In the genomic region with DNA sequence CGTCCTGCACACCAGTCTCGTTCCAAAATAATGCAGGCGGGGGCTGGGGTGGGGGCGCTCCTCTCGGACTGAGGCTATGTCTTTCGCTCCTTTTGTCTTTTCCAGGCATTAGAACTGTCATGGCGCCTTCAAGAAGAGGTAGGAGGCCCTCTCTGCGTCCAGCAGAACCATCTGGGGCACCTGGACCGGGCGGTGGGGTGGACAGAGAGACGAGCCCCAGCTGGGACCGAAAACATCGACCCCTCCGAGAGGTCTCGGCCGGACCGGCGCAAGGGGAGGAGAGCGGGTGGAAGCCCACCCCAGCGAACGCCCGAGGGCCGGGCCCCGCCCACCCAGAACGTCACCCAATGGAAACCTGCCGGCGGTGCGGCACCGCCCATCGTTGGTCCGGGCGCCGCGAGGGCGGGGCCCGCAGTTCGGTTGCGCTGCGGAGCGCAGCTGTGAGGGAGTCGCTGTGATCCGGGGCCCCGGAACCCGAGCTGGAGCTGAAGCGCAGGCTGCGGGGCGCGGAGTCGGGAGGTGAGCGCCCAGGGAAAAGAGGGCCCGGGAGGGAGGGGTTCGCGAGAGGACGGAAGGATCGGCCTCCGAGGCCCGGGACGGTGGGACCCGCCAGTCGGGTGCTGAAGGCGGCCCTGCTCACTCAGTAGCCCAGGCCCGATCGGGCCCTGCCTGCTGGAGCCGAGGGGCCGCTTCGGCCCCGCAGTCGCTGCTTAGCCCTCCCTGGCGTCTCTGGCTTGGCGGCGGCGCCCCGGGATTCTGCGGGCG, we compare ENCODE assay signal across 1 cellular context.
TF ChIP-seq lines count a peak whose summit lies in the region.

TSS of gene NRBP1 (plus strand) at position 419 of the 765 bp plus-strand sequence. CDS start 4,643 bp downstream, outside the sequence.

TF ChIP-seq in HepG2, 621 proteins besides CTCF, POLR2A, EP300 and RAD21 (continued from another document and continues in another):
- TF ChIP-seq ZNF646 (CRISPR knock-in tag; IDR thresholded peaks at IDR 0.05) (no peak), ZNF737 (CRISPR knock-in tag; IDR thresholded peaks at IDR 0.05; ENCODE audit: borderline replicate concordance) (no peak), ZNF569 (CRISPR knock-in tag; IDR thresholded peaks at IDR 0.05; ENCODE audit: borderline replicate concordance) (peak; percentile 97; the same call in 1 of the 2 replicates), MAFG (CRISPR knock-in tag; IDR thresholded peaks at IDR 0.05) (peak; percentile 66; the same call in 1 of the 2 replicates), ZGPAT (CRISPR knock-in tag; IDR thresholded peaks at IDR 0.05) (peak; percentile 82), ZNF567 (CRISPR knock-in tag; IDR thresholded peaks at IDR 0.05; ENCODE audit: borderline replicate concordance) (peak; percentile 71; the same call in 1 of the 2 replicates), THAP8 (CRISPR knock-in tag; IDR thresholded peaks at IDR 0.05; ENCODE audit: borderline replicate concordance) (peak; percentile 86), ZNF781 (CRISPR knock-in tag; IDR thresholded peaks at IDR 0.05; ENCODE audit: borderline replicate concordance, not compliant biosample characterization) (no peak), SNAPC4 (CRISPR knock-in tag; IDR thresholded peaks at IDR 0.05) (peak; percentile 55), BCLAF1 (IDR thresholded peaks at IDR 0.05) (no peak), CCAR2 (optimal IDR thresholded peaks at IDR 0.05; ENCODE audit: low read depth, low read length) (no peak), HCFC1 (IDR thresholded peaks at IDR 0.05; ENCODE audit: low read depth, low read length) (peak; percentile 37; the same call in 1 of the 2 replicates), DRAP1 (CRISPR knock-in tag; IDR thresholded peaks at IDR 0.05) (peak; percentile 91), TFDP1 (CRISPR knock-in tag; IDR thresholded peaks at IDR 0.05; ENCODE audit: borderline replicate concordance) (peak; percentile 40; the same call in 1 of the 2 replicates), HOXA9 (CRISPR knock-in tag; IDR thresholded peaks at IDR 0.05; ENCODE audit: borderline replicate concordance) (no peak), RFX5 (IDR thresholded peaks at IDR 0.05; ENCODE audit: low read depth, low read length) (peak; percentile 38; the same call in 1 of the 2 replicates), ZNF770 (CRISPR knock-in tag; IDR thresholded peaks at IDR 0.05) (peak; percentile 69), ZFP36L1 (CRISPR knock-in tag; IDR thresholded peaks at IDR 0.05) (peak; percentile 88), HOXD1 (CRISPR knock-in tag; IDR thresholded peaks at IDR 0.05) (peak; percentile 70), SALL1 (CRISPR knock-in tag; IDR thresholded peaks at IDR 0.05) (peak; percentile 82), SP1 (IDR thresholded peaks at IDR 0.05) (no peak), SP1 (CRISPR knock-in tag; IDR thresholded peaks at IDR 0.05) (peak; percentile 87), ONECUT2 (CRISPR knock-in tag; IDR thresholded peaks at IDR 0.05) (no peak), THYN1 (CRISPR knock-in tag; IDR thresholded peaks at IDR 0.05; ENCODE audit: borderline replicate concordance, low read depth) (no peak), SNAPC2 (CRISPR knock-in tag; IDR thresholded peaks at IDR 0.05) (no peak), SRY (CRISPR knock-in tag; IDR thresholded peaks at IDR 0.05) (peak; percentile 93), GMEB1 (CRISPR knock-in tag; IDR thresholded peaks at IDR 0.05; ENCODE audit: borderline replicate concordance) (peak; percentile 84), MED13 (CRISPR knock-in tag; IDR thresholded peaks at IDR 0.05) (0 out of 2 replicates have a peak, but pooled peaks have one; percentile 45)
